Comparison of ENCODE assay signal across 11 cellular contexts in genomic region chr22:26476705-26477340, GRCh38. TPM values are rescaled to one million over a fixed set of nuclear protein-coding genes. Genes with fewer than 3 reads are reported as not detected.
A peak's percentile ranks its signal among the peaks of the same experiment; 100 is the strongest.
DNase-seq lines count a peak whose midpoint lies in the region; ATAC-seq and TF ChIP-seq lines count a peak whose summit lies in the region.
"Had no signal": no experiment of that assay in that cellular context is flagged by ENCODE, and none has a peak within 500 bp of the region (broad histone marks: within the 10 kb centered on the region; RNA-seq: fewer than 3 reads in every experiment).

No MANE protein-coding gene starts in this region.

- H3K36me3 Mint-ChIP-seq in activated T-cell treated with anti-CD3 and anti-CD28 coated beads, Interleukin-2, amount 50 U/mL, for 72 hours (ENCODE audit: insufficient read depth in 2 of 2) = peaks cover 10 to 24% of the 10 kb centered on the region in 2 donors
- peaks cover 39% of the 10 kb centered on the region for H3K36me3 Mint-ChIP-seq in activated T-cell treated with anti-CD3 and anti-CD28 coated beads, Interleukin-2, amount 50 U/mL, for 4 hours (ENCODE audit: insufficient read depth)
- H3K36me3 Mint-ChIP-seq in type B pancreatic cell = peaks cover 19% of the 10 kb centered on the region

- ATAC-seq in activated T-cell treated with anti-CD3 and anti-CD28 coated beads, Interleukin-2, amount 50 U/mL, for 72 hours (replicated peaks in 1 of 2) = peak; percentile 45 to 59
- ATAC-seq in activated T-cell treated with anti-CD3 and anti-CD28 coated beads, Interleukin-2, amount 50 U/mL, for 4 hours = no peak
- no peak for ATAC-seq in HG03025 (IDR thresholded peaks at IDR 0.05; ENCODE audit: low FRiP score, unreplicated experiment)
- ATAC-seq: gastroesophageal sphincter had no signal

- H3K36me3 ChIP-seq in prostate gland = peaks cover 1 to 2% of the 10 kb centered on the region in 2 donors

- H3K4me1 Mint-ChIP-seq in activated T-cell treated with anti-CD3 and anti-CD28 coated beads, Interleukin-2, amount 50 U/mL, for 72 hours (ENCODE audit: low read depth) = peaks cover 63% of the 10 kb centered on the region
- peaks cover 41% of the 10 kb centered on the region for H3K4me1 Mint-ChIP-seq in activated T-cell treated with anti-CD3 and anti-CD28 coated beads, Interleukin-2, amount 50 U/mL, for 4 hours (ENCODE audit: low read depth)
- H3K4me1 Mint-ChIP-seq in type B pancreatic cell (ENCODE audit: unreplicated experiment) = peaks cover 26% of the 10 kb centered on the region

- H3K27ac Mint-ChIP-seq in activated T-cell treated with anti-CD3 and anti-CD28 coated beads, Interleukin-2, amount 50 U/mL, for 72 hours = peak overlapping the region; percentile 66
- H3K27ac Mint-ChIP-seq in type B pancreatic cell = peak overlapping the region; percentile 70

- TF ChIP-seq POLR2A in prostate gland (IDR thresholded peaks at IDR 0.05) = no peak

- no peaks in the 10 kb centered on the region for H3K27me3 ChIP-seq in prostate gland (replicated peaks; ENCODE audit: insufficient read depth)
- H3K27me3 ChIP-seq: gastroesophageal sphincter had no signal

- no peaks in the 10 kb centered on the region for H3K9me3 Mint-ChIP-seq in activated T-cell treated with anti-CD3 and anti-CD28 coated beads, Interleukin-2, amount 50 U/mL, for 72 hours
- H3K9me3 Mint-ChIP-seq in activated T-cell treated with anti-CD3 and anti-CD28 coated beads, Interleukin-2, amount 50 U/mL, for 4 hours = no peaks in the 10 kb centered on the region
- no peaks in the 10 kb centered on the region for H3K9me3 Mint-ChIP-seq in type B pancreatic cell

- no peak for DNase-seq in activated T-cell treated with anti-CD3 and anti-CD28 coated beads, Interleukin-2, amount 50 U/mL, for 72 hours
- no peak for DNase-seq in activated T-cell treated with anti-CD3 and anti-CD28 coated beads, Interleukin-2, amount 50 U/mL, for 4 hours
- DNase-seq in RPMI7951 (ENCODE audit: low read depth) (peak; percentile 85), fibroblast of peridontal ligament (ENCODE audit: extremely low read depth) (peak; percentile 39), type B pancreatic cell (ENCODE audit: extremely low spot score, unreplicated experiment) (no peak), NCI-H774 (lab: John Stamatoyannopoulos, UW) (no peak), prostate gland (ENCODE audit: low spot score) (no peak)
- DNase-seq: NCI-H2171 had no signal

- no peak overlapping the region for H3K4me3 ChIP-seq in prostate gland
- H3K4me3 ChIP-seq: gastroesophageal sphincter had no signal

- no peak overlapping the region for H3K27ac ChIP-seq in prostate gland
- H3K27ac ChIP-seq: gastroesophageal sphincter, WERI-Rb-1 had no signal

- 86% methylated on average over 4 of the region's 4 CpGs for WGBS in prostate gland

- peaks cover 26% of the 10 kb centered on the region for H3K4me1 ChIP-seq in prostate gland (replicated peaks)

- peak overlapping the region; percentile 4 to 22 for H3K4me3 Mint-ChIP-seq in activated T-cell treated with anti-CD3 and anti-CD28 coated beads, Interleukin-2, amount 50 U/mL, for 72 hours
- H3K4me3 Mint-ChIP-seq in activated T-cell treated with anti-CD3 and anti-CD28 coated beads, Interleukin-2, amount 50 U/mL, for 4 hours = no peak overlapping the region
- H3K4me3 Mint-ChIP-seq in type B pancreatic cell = peak overlapping the region; percentile 40

- H3K9me3 ChIP-seq in prostate gland = no peaks in the 10 kb centered on the region
- H3K9me3 ChIP-seq: gastroesophageal sphincter had no signal

- TF ChIP-seq CTCF in type B pancreatic cell (conservative IDR thresholded peaks at IDR 0.05) (no peak), prostate gland (IDR thresholded peaks at IDR 0.05) (no peak)

- intact Hi-C loops in prostate gland (cut with DNase I) = no loop called here

- H3K27me3 Mint-ChIP-seq in activated T-cell treated with anti-CD3 and anti-CD28 coated beads, Interleukin-2, amount 50 U/mL, for 72 hours (ENCODE audit: low read depth) = no peaks in the 10 kb centered on the region
- no peaks in the 10 kb centered on the region for H3K27me3 Mint-ChIP-seq in activated T-cell treated with anti-CD3 and anti-CD28 coated beads, Interleukin-2, amount 50 U/mL, for 4 hours (ENCODE audit: low read depth)
- no peaks in the 10 kb centered on the region for H3K27me3 Mint-ChIP-seq in type B pancreatic cell

RNA-seq across cellular contexts. Expression of gene HPS4, which starts 6.8 kb away (rescaled TPM):
- total RNA-seq in activated T-cell treated with anti-CD3 and anti-CD28 coated beads, Interleukin-2, amount 50 U/mL, for 72 hours = 10 to 100 TPM; 50.5 to 62.2 TPM
- total RNA-seq in activated T-cell treated with anti-CD3 and anti-CD28 coated beads, Interleukin-2, amount 50 U/mL, for 4 hours = 10 to 100 TPM; 30.8 to 34.1 (median 33.8) TPM
- total RNA-seq in RPMI7951 (2014; rRNA removed; shearing (Covaris generic)) = 18.5 and 19.3 TPM in 2 replicates
- total RNA-seq in type B pancreatic cell (ENCODE audit: low replicate concordance) (38.1 and 46.1 TPM in 2 replicates), prostate gland (10 to 100 TPM; 25.3 to 83.9 TPM)

RNA-seq across cellular contexts. Expression of gene SRRD, which starts 6.9 kb away (rescaled TPM):
- total RNA-seq in activated T-cell treated with anti-CD3 and anti-CD28 coated beads, Interleukin-2, amount 50 U/mL, for 72 hours = 10 to 100 TPM; 13.5 to 20.0 TPM
- total RNA-seq in activated T-cell treated with anti-CD3 and anti-CD28 coated beads, Interleukin-2, amount 50 U/mL, for 4 hours = 10 to 100 TPM; 32.5 to 40.4 (median 40.2) TPM
- total RNA-seq in RPMI7951 (2014; rRNA removed; shearing (Covaris generic)) = 15.0 and 23.0 TPM in 2 replicates
- total RNA-seq in type B pancreatic cell (ENCODE audit: low replicate concordance) = 26.9 and 27.7 TPM in 2 replicates
- 10 to 100 TPM; 15.2 to 24.4 TPM for total RNA-seq in prostate gland

RNA-seq across cellular contexts. Expression of gene TFIP11, which starts 35.5 kb away (rescaled TPM):
- total RNA-seq in activated T-cell treated with anti-CD3 and anti-CD28 coated beads, Interleukin-2, amount 50 U/mL, for 72 hours = 10 to 100 TPM; 47.0 to 62.5 TPM
- total RNA-seq in activated T-cell treated with anti-CD3 and anti-CD28 coated beads, Interleukin-2, amount 50 U/mL, for 4 hours = 10 to 100 TPM; 52.4 to 68.5 (median 61.0) TPM
- 21.6 and 28.3 TPM in 2 replicates for total RNA-seq in RPMI7951 (2014; rRNA removed; shearing (Covaris generic))
- total RNA-seq in type B pancreatic cell (ENCODE audit: low replicate concordance) (32.7 and 40.3 TPM in 2 replicates), prostate gland (10 to 100 TPM; 21.9 to 33.2 TPM)

RNA-seq across cellular contexts. Expression of gene ASPHD2, which starts 47.8 kb away (rescaled TPM):
- 10 to 100 TPM; 14.6 to 18.1 TPM for total RNA-seq in activated T-cell treated with anti-CD3 and anti-CD28 coated beads, Interleukin-2, amount 50 U/mL, for 72 hours
- total RNA-seq in activated T-cell treated with anti-CD3 and anti-CD28 coated beads, Interleukin-2, amount 50 U/mL, for 4 hours = 10 to 100 TPM in 1 of 3 donors, 1 to 10 TPM in 2; 8.2 to 10.4 (median 8.9) TPM
- total RNA-seq in RPMI7951 (2014; rRNA removed; shearing (Covaris generic)) = 1.4 and 2.2 TPM in 2 replicates
- total RNA-seq in type B pancreatic cell (ENCODE audit: low replicate concordance) (1.1 and 2.4 TPM in 2 replicates), prostate gland (1 to 10 TPM; 1.4 to 3.6 TPM)

Comparison
In these comparisons a context has a peak if more than half of its experiments do, and no peak if none do; other contexts are left out.
1. ATAC-seq: peak in activated T-cell treated with anti-CD3 and anti-CD28 coated beads, Interleukin-2, amount 50 U/mL, for 72 hours (2 of 2); none in activated T-cell treated with anti-CD3 and anti-CD28 coated beads, Interleukin-2, amount 50 U/mL, for 4 hours (0 of 2) and HG03025 (single experiment).
2. DNase-seq: peak in RPMI7951 (single experiment) and fibroblast of peridontal ligament (single experiment); none in activated T-cell treated with anti-CD3 and anti-CD28 coated beads, Interleukin-2, amount 50 U/mL, for 72 hours (0 of 2), activated T-cell treated with anti-CD3 and anti-CD28 coated beads, Interleukin-2, amount 50 U/mL, for 4 hours (single experiment), type B pancreatic cell (single experiment), NCI-H774 (single experiment) and prostate gland (single experiment).